Comparison of ENCODE assay signal across 13 cellular contexts in the genomic region with DNA sequence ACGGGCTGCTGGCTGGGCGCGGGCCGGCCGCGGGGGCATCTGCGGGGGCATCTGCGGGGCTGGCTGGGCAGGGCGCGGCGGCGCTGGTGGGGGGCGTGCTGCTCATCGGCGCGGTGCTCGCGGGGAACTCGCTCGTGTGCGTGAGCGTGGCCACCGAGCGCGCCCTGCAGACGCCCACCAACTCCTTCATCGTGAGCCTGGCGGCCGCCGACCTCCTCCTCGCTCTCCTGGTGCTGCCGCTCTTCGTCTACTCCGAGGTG. TPM values are rescaled to one million over a fixed set of nuclear protein-coding genes. Genes with fewer than 3 reads are reported as not detected.
DNase-seq lines count a peak whose midpoint lies in the region; ATAC-seq and TF ChIP-seq lines count a peak whose summit lies in the region.
"Had no signal": no experiment of that assay in that cellular context is flagged by ENCODE, and none has a peak within 500 bp of the region (broad histone marks: within the 10 kb centered on the region; RNA-seq: fewer than 3 reads in every experiment).

No MANE protein-coding gene starts in this region.

- no CpG with 5 or more reads among the region's 34 CpGs for WGBS in mesendoderm (ENCODE audit: extremely low coverage, insufficient coverage, low lambda C conversion rate)

- no peak overlapping the region for H2AFZ ChIP-seq in Karpas-422 (ENCODE audit: low read length)

- no peak overlapping the region for H3K4me3 Mint-ChIP-seq in activated naive CD4-positive, alpha-beta T cell treated with anti-CD3 and anti-CD28 coated beads, Interleukin-2, amount 10 ng/mL, durations not matched to agents 7 days and 5 days
- peak overlapping the region in 3 of 5 experiments; percentile 50 to 84 (median 79) for H3K4me3 Mint-ChIP-seq in brain

- no peaks in the 10 kb centered on the region for H3K79me1 ChIP-seq in mesendoderm (ENCODE audit: low read length)

- H3K27me3 ChIP-seq in mesendoderm (ENCODE audit: insufficient read depth, low read length, poor library complexity) (peaks cover 20% of the 10 kb centered on the region), tibial artery (peaks cover 0 to 25% of the 10 kb centered on the region in 2 donors), Karpas-422 (ENCODE audit: low read length) (no peaks in the 10 kb centered on the region)

- H3K27ac ChIP-seq in mesendoderm (ENCODE audit: low read depth, low read length) (no peak overlapping the region), tibial artery (no peak overlapping the region), Karpas-422 (ENCODE audit: low read length) (no peak overlapping the region)

- H2BK5ac ChIP-seq in mesendoderm (ENCODE audit: low read length), result no peak overlapping the region

- intact Hi-C loops in tibial artery (cut with DNase I; ENCODE audit: low total_unique reads), result no loop called here

- H4K8ac ChIP-seq in mesendoderm (ENCODE audit: low read depth, low read length), result no peak overlapping the region

- TF ChIP-seq CTCF in brain (conservative IDR thresholded peaks at IDR 0.05), result no peak
- no peak for TF ChIP-seq CTCF in tibial artery (IDR thresholded peaks at IDR 0.05)

- no peak overlapping the region for H4K5ac ChIP-seq in mesendoderm (ENCODE audit: low read length)

- peak overlapping the region; percentile 42 for H3K56ac ChIP-seq in mesendoderm (ENCODE audit: low read length)

- peak; percentile 14 for DNase-seq in activated naive CD4-positive, alpha-beta T cell treated with anti-CD3 and anti-CD28 coated beads, Interleukin-2, amount 50 U/mL, for 16 hours
- DNase-seq in activated naive CD4-positive, alpha-beta T cell treated with anti-CD3 and anti-CD28 coated beads, Interleukin-2, amount 10 ng/mL, durations not matched to agents 7 days and 5 days, result no peak
- no peak for DNase-seq in mesendoderm
- no peak for DNase-seq in tibial artery
- DNase-seq in DMS153 treated with DMSO at 0.1 percent for 48 hours (lab: John Stamatoyannopoulos, UW; ENCODE audit: unreplicated experiment), result no peak
- no peak for DNase-seq in Karpas-422
- DNase-seq: BE2C, KG1 had no signal

- CTCF ChIA-PET in activated naive CD4-positive, alpha-beta T cell treated with anti-CD3 and anti-CD28 coated beads, Interleukin-2, amount 10 ng/mL, durations not matched to agents 7 days and 5 days (lab: Charles Lee), result no interaction called here

- no peaks in the 10 kb centered on the region for H3K9me3 ChIP-seq in tibial artery
- no peaks in the 10 kb centered on the region for H3K9me3 ChIP-seq in Karpas-422 (ENCODE audit: low read length)
- H3K9me3 ChIP-seq: BE2C had no signal

- H3K27ac Mint-ChIP-seq in activated naive CD4-positive, alpha-beta T cell treated with anti-CD3 and anti-CD28 coated beads, Interleukin-2, amount 10 ng/mL, durations not matched to agents 7 days and 5 days, result no peak overlapping the region
- no peak overlapping the region for H3K27ac Mint-ChIP-seq in brain
- H3K27ac Mint-ChIP-seq: activated T-helper 1 cell treated with anti-CD3 and anti-CD28 coated beads, Interleukin-12 subunit alpha, Interleukin-12 subunit beta, Interleukin-2, Interleukin-4 antibody, amounts not matched to agents 30 ng/mL and 10 ng/mL and 1 ng/mL, durations not matched to agents 14 hours and 24 hours and 36 hours had no signal

- H3K4me1 ChIP-seq in mesendoderm (ENCODE audit: control insufficient read depth, low read depth, low read length) (no peaks in the 10 kb centered on the region), tibial artery (peaks cover 0 to 30% (median 16%) of the 10 kb centered on the region in 4 donors), Karpas-422 (ENCODE audit: low read length) (no peaks in the 10 kb centered on the region)
- H3K4me1 ChIP-seq: BE2C had no signal

- H3K4me1 Mint-ChIP-seq in activated naive CD4-positive, alpha-beta T cell treated with anti-CD3 and anti-CD28 coated beads, Interleukin-2, amount 10 ng/mL, durations not matched to agents 7 days and 5 days, result peaks cover 14% of the 10 kb centered on the region
- H3K4me1 Mint-ChIP-seq in brain, result peaks cover 23% of the 10 kb centered on the region

- H2BK15ac ChIP-seq in mesendoderm (replicated peaks; ENCODE audit: low read depth), result no peak overlapping the region

- H3K4ac ChIP-seq in mesendoderm (ENCODE audit: low read depth, low read length), result no peak overlapping the region

- H3K23ac ChIP-seq in mesendoderm (ENCODE audit: low read length), result no peak overlapping the region

- no peak overlapping the region for H3K18ac ChIP-seq in mesendoderm (ENCODE audit: low read length)

- ATAC-seq in GM21515 (IDR thresholded peaks at IDR 0.05; ENCODE audit: unreplicated experiment), result no peak
- ATAC-seq: Panc1 had no signal

- H2BK120ac ChIP-seq in mesendoderm (ENCODE audit: low read depth, low read length), result no peak overlapping the region

- peaks cover 74% of the 10 kb centered on the region for H3K27me3 Mint-ChIP-seq in activated naive CD4-positive, alpha-beta T cell treated with anti-CD3 and anti-CD28 coated beads, Interleukin-2, amount 10 ng/mL, durations not matched to agents 7 days and 5 days
- H3K27me3 Mint-ChIP-seq in brain, result peaks cover 19% of the 10 kb centered on the region

- H4K20me1 ChIP-seq in Karpas-422 (ENCODE audit: insufficient read depth, low read depth, low read length), result no peaks in the 10 kb centered on the region; the same call in 1 of the 2 replicates

- H3K4me2 ChIP-seq in mesendoderm (ENCODE audit: low read length), result peak overlapping the region; percentile 9
- H3K4me2 ChIP-seq in Karpas-422 (ENCODE audit: low read depth, low read length, poor library complexity, severe bottlenecking), result no peak overlapping the region

- H3K36me3 Mint-ChIP-seq in activated naive CD4-positive, alpha-beta T cell treated with anti-CD3 and anti-CD28 coated beads, Interleukin-2, amount 10 ng/mL, durations not matched to agents 7 days and 5 days, result peaks cover 6% of the 10 kb centered on the region
- H3K36me3 Mint-ChIP-seq in brain, result peaks cover 30% of the 10 kb centered on the region

- H2AK5ac ChIP-seq in mesendoderm (ENCODE audit: low read length), result no peak overlapping the region

- H3K4me3 ChIP-seq in mesendoderm (ENCODE audit: low read length), result no peak overlapping the region
- peak overlapping the region; percentile 24 to 46 for H3K4me3 ChIP-seq in tibial artery
- H3K4me3 ChIP-seq in Karpas-422 (ENCODE audit: low read length), result no peak overlapping the region

- no peaks in the 10 kb centered on the region for H3K9me3 Mint-ChIP-seq in activated naive CD4-positive, alpha-beta T cell treated with anti-CD3 and anti-CD28 coated beads, Interleukin-2, amount 10 ng/mL, durations not matched to agents 7 days and 5 days
- no peaks in the 10 kb centered on the region for H3K9me3 Mint-ChIP-seq in brain
- H3K9me3 Mint-ChIP-seq: activated T-helper 1 cell treated with anti-CD3 and anti-CD28 coated beads, Interleukin-12 subunit alpha, Interleukin-12 subunit beta, Interleukin-2, Interleukin-4 antibody, amounts not matched to agents 30 ng/mL and 10 ng/mL and 1 ng/mL, durations not matched to agents 14 hours and 24 hours and 36 hours had no signal

- no peaks in the 10 kb centered on the region for H3K9me2 ChIP-seq in Karpas-422 (replicated peaks; ENCODE audit: insufficient read depth, low read length)

- no peak overlapping the region for H3K9ac ChIP-seq in mesendoderm (ENCODE audit: low read length)
- H3K9ac ChIP-seq in Karpas-422 (ENCODE audit: low read length), result no peak overlapping the region

- no peaks in the 10 kb centered on the region for H3K79me2 ChIP-seq in mesendoderm (ENCODE audit: control insufficient read depth, insufficient read depth, low read length)
- H3K79me2 ChIP-seq in Karpas-422 (ENCODE audit: low read length), result no peaks in the 10 kb centered on the region

- no peaks in the 10 kb centered on the region for H3K36me3 ChIP-seq in mesendoderm (ENCODE audit: control insufficient read depth, insufficient read depth, low read length)
- H3K36me3 ChIP-seq in tibial artery, result peaks cover 0 to 19% (median 2%) of the 10 kb centered on the region in 3 donors
- H3K36me3 ChIP-seq in Karpas-422 (ENCODE audit: insufficient read depth, low read length), result no peaks in the 10 kb centered on the region
- H3K36me3 ChIP-seq: BE2C had no signal

RNA-seq across cellular contexts. Expression of a gene that starts 0.2 kb away (rescaled TPM):
- polyA plus RNA-seq in brain (ENCODE audit: insufficient read depth, low read depth, low replicate concordance), result 0.71 TPM
- 0.10 TPM for polyA plus RNA-seq in mesendoderm (2013, experiment 1 of 2)
- polyA plus RNA-seq in mesendoderm (2013, experiment 2 of 2), result 0.18 TPM
- not detected in 2 replicates for total RNA-seq in Karpas-422 (2014; rRNA removed; shearing (Covaris generic); ENCODE audit: low replicate concordance)

RNA-seq across cellular contexts. Expression of a gene that starts 10.3 kb away (rescaled TPM):
- polyA plus RNA-seq in brain (ENCODE audit: insufficient read depth, low read depth, low replicate concordance), result not detected
- polyA plus RNA-seq in mesendoderm (2013, experiment 1 of 2), result 2.4 TPM
- polyA plus RNA-seq in mesendoderm (2013, experiment 2 of 2), result 1.7 TPM
- total RNA-seq in Karpas-422 (2014; rRNA removed; shearing (Covaris generic); ENCODE audit: low replicate concordance), result not detected in 2 replicates
- total RNA-seq: activated T-helper 1 cell treated with anti-CD3 and anti-CD28 coated beads, Interleukin-12 subunit alpha, Interleukin-12 subunit beta, Interleukin-2, Interleukin-4 antibody, amounts not matched to agents 30 ng/mL and 10 ng/mL and 1 ng/mL, durations not matched to agents 14 hours and 24 hours and 36 hours; dermis microvascular lymphatic vessel endothelial cell had no signal

RNA-seq across cellular contexts. Expression of a gene that starts 12.5 kb away (rescaled TPM):
- polyA plus RNA-seq in brain (ENCODE audit: insufficient read depth, low read depth, low replicate concordance), result not detected
- 0.01 TPM for polyA plus RNA-seq in mesendoderm (2013, experiment 1 of 2)
- 0.01 TPM for polyA plus RNA-seq in mesendoderm (2013, experiment 2 of 2)
- 0.04 TPM in 1 of 2 replicates, not detected in the other for total RNA-seq in Karpas-422 (2014; rRNA removed; shearing (Covaris generic); ENCODE audit: low replicate concordance)
- total RNA-seq: activated T-helper 1 cell treated with anti-CD3 and anti-CD28 coated beads, Interleukin-12 subunit alpha, Interleukin-12 subunit beta, Interleukin-2, Interleukin-4 antibody, amounts not matched to agents 30 ng/mL and 10 ng/mL and 1 ng/mL, durations not matched to agents 14 hours and 24 hours and 36 hours; dermis microvascular lymphatic vessel endothelial cell had no signal

RNA-seq across cellular contexts. Expression of a gene that starts 21.5 kb away (rescaled TPM):
- 13.2 TPM for polyA plus RNA-seq in brain (ENCODE audit: insufficient read depth, low read depth, low replicate concordance)
- 4.0 TPM for polyA plus RNA-seq in mesendoderm (2013, experiment 1 of 2)
- polyA plus RNA-seq in mesendoderm (2013, experiment 2 of 2), result 3.8 TPM
- 34.6 and 53.5 TPM in 2 replicates for total RNA-seq in Karpas-422 (2014; rRNA removed; shearing (Covaris generic); ENCODE audit: low replicate concordance)

RNA-seq across cellular contexts. Expression of a gene that starts 57.8 kb away (rescaled TPM):
- 88.5 TPM for polyA plus RNA-seq in brain (ENCODE audit: insufficient read depth, low read depth, low replicate concordance)
- polyA plus RNA-seq in mesendoderm (2013, experiment 1 of 2), result 14.8 TPM
- 14.9 TPM for polyA plus RNA-seq in mesendoderm (2013, experiment 2 of 2)
- 35.9 and 57.3 TPM in 2 replicates for total RNA-seq in Karpas-422 (2014; rRNA removed; shearing (Covaris generic); ENCODE audit: low replicate concordance)

Comparison
In these comparisons a context has a peak if more than half of its experiments do, and no peak if none do; other contexts are left out.
1. H3K4me3 ChIP-seq: peak in tibial artery (2 of 2); none in mesendoderm (single experiment) and Karpas-422 (single experiment).